In genomic region chr16:27314161-27314723, GRCh38 we compare ENCODE assay signal across 8 cellular contexts. TPM values are rescaled to one million over a fixed set of nuclear protein-coding genes. Genes with fewer than 3 reads are reported as not detected.
DNase-seq lines count a peak whose midpoint lies in the region; ATAC-seq and TF ChIP-seq lines count a peak whose summit lies in the region.

No MANE protein-coding gene starts in this region.

- H3K4me1 Mint-ChIP-seq in CD14-positive monocyte (peaks cover 58% of the 10 kb centered on the region), progenitor cell of endocrine pancreas (ENCODE audit: low read depth) (peaks cover 12% of the 10 kb centered on the region)

- peaks cover 0 to 4% (median 3%) of the 10 kb centered on the region in 3 donors for H3K27me3 Mint-ChIP-seq in CD14-positive monocyte (ENCODE audit: low read depth in 3 of 3)
- H3K27me3 Mint-ChIP-seq in progenitor cell of endocrine pancreas: peaks cover 2% of the 10 kb centered on the region

- intact Hi-C loops in CD14-positive monocyte (cut with micrococcal nuclease): loop anchor here (5.0 to 10.0 kb wide), 3 partner anchors 33 to 49 kb away; partner anchors contain the start of gene NSMCE1 (in 1 of the 2)
- intact Hi-C loops in cardiac septum (cut with DNase I): loop anchor here (2.0 to 5.0 kb wide), 2 partner anchors 17 to 77 kb away; no protein-coding TSS in a partner anchor

- H3K9me3 Mint-ChIP-seq in CD14-positive monocyte (peaks cover 0 to 2% (median 2%) of the 10 kb centered on the region in 7 donors), progenitor cell of endocrine pancreas (ENCODE audit: low read depth) (no peaks in the 10 kb centered on the region)
- peaks cover under 1 to 1% of the 10 kb centered on the region in 2 donors for H3K9me3 Mint-ChIP-seq in activated naive CD4-positive, alpha-beta T cell treated with anti-CD3 and anti-CD28 coated beads, Interleukin-2, amount 50 U/mL, for 72 hours

- H3K4me3 ChIP-seq in H7 (ENCODE audit: insufficient read depth, low read depth, low read length): peak overlapping the region; percentile 88

- no peaks in the 10 kb centered on the region for H3K36me3 ChIP-seq in H7 (replicated peaks; ENCODE audit: control insufficient read depth, insufficient read depth, low read length)

- peak; percentile 23 to 43 for ATAC-seq in activated naive CD4-positive, alpha-beta T cell treated with anti-CD3 and anti-CD28 coated beads, Interleukin-2, amount 50 U/mL, for 72 hours

- H3K27ac Mint-ChIP-seq in CD14-positive monocyte (peak overlapping the region; percentile 88 to 98 (median 96)), progenitor cell of endocrine pancreas (peak overlapping the region; percentile 95)
- H3K27ac Mint-ChIP-seq in activated naive CD4-positive, alpha-beta T cell treated with anti-CD3 and anti-CD28 coated beads, Interleukin-2, amount 50 U/mL, for 72 hours: peak overlapping the region; percentile 97 to 98

- H3K27me3 ChIP-seq in H7 (ENCODE audit: control insufficient read depth, insufficient read depth, low read length): no peaks in the 10 kb centered on the region

- H3K36me3 Mint-ChIP-seq in CD14-positive monocyte (peaks cover 7 to 10% of the 10 kb centered on the region in 2 donors), progenitor cell of endocrine pancreas (ENCODE audit: insufficient read depth) (no peaks in the 10 kb centered on the region)
- H3K36me3 Mint-ChIP-seq in activated naive CD4-positive, alpha-beta T cell treated with anti-CD3 and anti-CD28 coated beads, Interleukin-2, amount 50 U/mL, for 72 hours: peaks cover 39 to 44% of the 10 kb centered on the region in 2 donors

- peak; percentile 85 for DNase-seq in CD14-positive monocyte (ENCODE audit: low spot score)
- no peak for DNase-seq in H7
- peak; percentile 54 to 86 for DNase-seq in activated naive CD4-positive, alpha-beta T cell treated with anti-CD3 and anti-CD28 coated beads, Interleukin-2, amount 50 U/mL, for 72 hours (ENCODE audit: low spot score in 2 of 2)
- DNase-seq in cardiac septum (ENCODE audit: low spot score): peak; percentile 86
- peak; percentile 28 for DNase-seq in progenitor cell of endocrine pancreas (ENCODE audit: low spot score, unreplicated experiment)
- no peak for DNase-seq in NCI-H82 treated with DMSO at 0.1 percent for 48 hours (lab: John Stamatoyannopoulos, UW; ENCODE audit: unreplicated experiment)
- no peak for DNase-seq in NK-92 treated with Interleukin-12 subunit alpha and Interleukin-12 subunit beta, amount 100 ng/mL, for 24 hours (lab: John Stamatoyannopoulos, UW)

- H3K4me3 Mint-ChIP-seq in CD14-positive monocyte: peak overlapping the region; percentile 88 to 97
- peak overlapping the region; percentile 88 for H3K4me3 Mint-ChIP-seq in progenitor cell of endocrine pancreas (ENCODE audit: low read depth)

- TF ChIP-seq CTCF in CD14-positive monocyte (IDR thresholded peaks at IDR 0.05) (no peak), progenitor cell of endocrine pancreas (IDR thresholded peaks at IDR 0.05; ENCODE audit: unreplicated experiment) (no peak)

TF ChIP-seq in PFSK-1, 5 proteins besides CTCF, POLR2A, EP300 and RAD21:
- TF ChIP-seq TAF1 (IDR thresholded peaks at IDR 0.05; ENCODE audit: borderline replicate concordance, insufficient read depth, low read length) (no peak), POLR2AphosphoS5 (IDR thresholded peaks at IDR 0.05; ENCODE audit: low read depth, low read length) (peak; percentile 63)

RNA-seq across cellular contexts. Expression of gene IL4R, which starts 0.5 kb away (rescaled TPM):
- 10 to 100 TPM; 25.1 to 35.6 TPM for polyA plus RNA-seq in CD14-positive monocyte
- 17.5 and 29.0 TPM in 2 replicates for total RNA-seq in H7 (2014; rRNA removed; shearing (Covaris generic))
- 23.4 TPM for polyA plus RNA-seq in PFSK-1 (2012; ENCODE audit: insufficient read length, low read depth)
- 100 to 1,000 TPM; 166 to 218 TPM for total RNA-seq in activated naive CD4-positive, alpha-beta T cell treated with anti-CD3 and anti-CD28 coated beads, Interleukin-2, amount 50 U/mL, for 72 hours
- total RNA-seq in cardiac septum: 22.0 TPM
- 23.4 and 23.6 TPM in 2 replicates for total RNA-seq in progenitor cell of endocrine pancreas

RNA-seq across cellular contexts. Expression of gene NSMCE1, which starts 45.7 kb away (rescaled TPM):
- 10 to 100 TPM; 82.6 to 85.2 TPM for polyA plus RNA-seq in CD14-positive monocyte
- total RNA-seq in H7 (2014; rRNA removed; shearing (Covaris generic)): 22.8 and 24.7 TPM in 2 replicates
- polyA plus RNA-seq in PFSK-1 (2012; ENCODE audit: insufficient read length, low read depth): 56.2 TPM
- 100 to 1,000 TPM; 106 to 132 TPM for total RNA-seq in activated naive CD4-positive, alpha-beta T cell treated with anti-CD3 and anti-CD28 coated beads, Interleukin-2, amount 50 U/mL, for 72 hours
- 27.2 TPM for total RNA-seq in cardiac septum
- 26.2 and 27.1 TPM in 2 replicates for total RNA-seq in progenitor cell of endocrine pancreas

Comparison
In these comparisons a context has a peak if more than half of its experiments do, and no peak if none do; other contexts are left out.
1. DNase-seq: peak in CD14-positive monocyte (single experiment), activated naive CD4-positive, alpha-beta T cell treated with anti-CD3 and anti-CD28 coated beads, Interleukin-2, amount 50 U/mL, for 72 hours (2 of 2), cardiac septum (single experiment) and progenitor cell of endocrine pancreas (single experiment); none in H7 (single experiment), NCI-H82 treated with DMSO at 0.1 percent for 48 hours (single experiment) and NK-92 treated with Interleukin-12 subunit alpha and Interleukin-12 subunit beta, amount 100 ng/mL, for 24 hours (single experiment).
2. Peak in every context shown above with its lines, with median percentiles within 50 percentile points of each other: H3K27ac Mint-ChIP-seq.